Comparison of ENCODE assay signal across 2 cellular contexts in genomic region chr3:54349231-54349647, GRCh38.
A peak's percentile ranks its signal among the peaks of the same experiment; 100 is the strongest.
TF ChIP-seq lines count a peak whose summit lies in the region.

No MANE protein-coding gene starts in this region.

TF ChIP-seq in GM23338, 12 proteins besides CTCF, POLR2A, EP300 and RAD21 (continued from another document):
- TF ChIP-seq ETS1 (IDR thresholded peaks at IDR 0.05) (no peak), POLR2AphosphoS5 (IDR thresholded peaks at IDR 0.05; ENCODE audit: low read depth) (no peak), ZNF331 (CRISPR knock-in tag; IDR thresholded peaks at IDR 0.05; ENCODE audit: low read depth) (no peak), JUNB (IDR thresholded peaks at IDR 0.05; ENCODE audit: unreplicated experiment) (no peak), EZH2 (IDR thresholded peaks at IDR 0.05; ENCODE audit: low read depth, unreplicated experiment) (no peak), ZNF462 (CRISPR knock-in tag; IDR thresholded peaks at IDR 0.05) (no peak)

TF ChIP-seq in K562, 482 proteins besides CTCF, POLR2A, EP300 and RAD21 (continued from another document):
- TF ChIP-seq HES1 (IDR thresholded peaks at IDR 0.05; ENCODE audit: low read depth) (peak; percentile 51; the same call in 1 of the 2 replicates), NFIC (IDR thresholded peaks at IDR 0.05) (peak; percentile 79), SMARCA4 (IDR thresholded peaks at IDR 0.05) (peak; percentile 31; the same call in 1 of the 2 replicates), RBFOX2 (IDR thresholded peaks at IDR 0.05; ENCODE audit: low read depth, low read length) (no peak), SMARCE1 (IDR thresholded peaks at IDR 0.05) (peak; percentile 63; the same call in 1 of the 2 replicates), E4F1 (CRISPR knock-in tag; IDR thresholded peaks at IDR 0.05; ENCODE audit: borderline replicate concordance) (no peak), PML (IDR thresholded peaks at IDR 0.05; ENCODE audit: low read length) (peak; percentile 68; the same call in 1 of the 2 replicates), MTA2 (IDR thresholded peaks at IDR 0.05; ENCODE audit: low read depth) (peak; percentile 73), TEAD4 (IDR thresholded peaks at IDR 0.05; ENCODE audit: low read length) (peak; percentile 92), TEAD4 (CRISPR knock-in tag; IDR thresholded peaks at IDR 0.05; ENCODE audit: borderline replicate concordance) (no peak), FOXJ2 (tag; IDR thresholded peaks at IDR 0.05) (0 out of 2 replicates have a peak, but pooled peaks have one; percentile 37), NELFE (IDR thresholded peaks at IDR 0.05; ENCODE audit: insufficient read depth, insufficient read length) (no peak), VEZF1 (CRISPR knock-in tag; IDR thresholded peaks at IDR 0.05) (peak; percentile 35; the same call in 1 of the 2 replicates), CBFA2T3 (IDR thresholded peaks at IDR 0.05) (peak; percentile 81), MED1 (CRISPR knock-in tag; IDR thresholded peaks at IDR 0.05; ENCODE audit: borderline replicate concordance) (no peak), SOX6 (IDR thresholded peaks at IDR 0.05) (peak; percentile 94), ZNF165 (CRISPR knock-in tag; IDR thresholded peaks at IDR 0.05; ENCODE audit: borderline replicate concordance) (no peak), ZBTB8A (IDR thresholded peaks at IDR 0.05; ENCODE audit: partially characterized antibody) (no peak), MEIS2 (IDR thresholded peaks at IDR 0.05; ENCODE audit: partially characterized antibody) (peak; percentile 44), FOXK2 (conservative IDR thresholded peaks at IDR 0.05 in 1 of 2, IDR thresholded peaks at IDR 0.05 in 1 of 2; ENCODE audit: low read depth in 2 of 2) (0 out of 4 replicates have a peak, but pooled peaks of 1 of the 2 experiments have one; percentile 22), ARID1B (IDR thresholded peaks at IDR 0.05) (peak; percentile 90), CBFA2T2 (conservative IDR thresholded peaks at IDR 0.05) (peak; percentile 72), DPF2 (IDR thresholded peaks at IDR 0.05) (peak; percentile 66; the same call in 1 of the 2 replicates), FOXM1 (IDR thresholded peaks at IDR 0.05; ENCODE audit: low read depth) (peak; percentile 43; the same call in 1 of the 2 replicates), FOXM1 (CRISPR knock-in tag; IDR thresholded peaks at IDR 0.05; ENCODE audit: low read depth) (no peak), IFI16 (CRISPR knock-in tag; IDR thresholded peaks at IDR 0.05) (no peak), RCOR1 (IDR thresholded peaks at IDR 0.05; ENCODE audit: borderline replicate concordance in 1 of 2, low read depth in 2 of 2, low read length in 2 of 2) (0 out of 4 replicates have a peak, but pooled peaks of 1 of the 2 experiments have one; percentile 26), TAL1 (IDR thresholded peaks at IDR 0.05) (peak; percentile 84), MAZ (CRISPR knock-in tag; conservative IDR thresholded peaks at IDR 0.05 in 1 of 2, IDR thresholded peaks at IDR 0.05 in 1 of 2) (no peak), NCOR1 (IDR thresholded peaks at IDR 0.05) (peak; percentile 68)
